Comparison of ENCODE assay signal across 1 cellular context in the genomic region with DNA sequence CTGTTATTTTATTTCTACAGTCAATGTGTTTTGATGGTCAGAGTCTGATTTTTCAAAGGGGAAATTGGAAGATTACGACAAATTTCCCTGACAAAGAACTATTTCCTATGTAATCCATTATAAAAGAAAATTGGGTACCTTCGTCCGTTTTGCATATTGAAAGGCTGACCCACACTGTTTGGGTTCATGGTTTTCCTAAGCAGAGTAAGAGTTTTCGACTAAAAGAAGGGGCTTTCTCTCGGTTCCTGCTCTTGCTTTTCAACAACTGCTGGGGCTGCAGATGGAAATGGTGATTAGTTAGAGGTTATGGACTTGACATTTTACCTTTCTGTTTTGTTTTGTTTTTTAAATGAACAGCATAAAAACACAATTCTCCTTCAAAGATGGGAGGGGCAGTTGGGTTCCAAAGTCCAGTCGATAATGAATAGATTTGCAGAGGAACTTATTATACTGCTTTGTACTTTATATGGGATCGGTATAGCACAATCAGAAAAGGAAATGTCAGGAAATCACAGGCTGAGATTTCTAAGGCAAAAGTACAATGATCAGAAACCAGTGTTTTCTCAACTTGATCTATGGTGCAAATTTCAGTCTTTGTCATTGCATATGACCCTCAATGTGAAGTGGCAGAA.
TF ChIP-seq lines count a peak whose summit lies in the region.

No MANE protein-coding gene starts in this region.

TF ChIP-seq in GM23338, 12 proteins besides CTCF, POLR2A, EP300 and RAD21 (continued from another document):
- TF ChIP-seq, protein P1, sequence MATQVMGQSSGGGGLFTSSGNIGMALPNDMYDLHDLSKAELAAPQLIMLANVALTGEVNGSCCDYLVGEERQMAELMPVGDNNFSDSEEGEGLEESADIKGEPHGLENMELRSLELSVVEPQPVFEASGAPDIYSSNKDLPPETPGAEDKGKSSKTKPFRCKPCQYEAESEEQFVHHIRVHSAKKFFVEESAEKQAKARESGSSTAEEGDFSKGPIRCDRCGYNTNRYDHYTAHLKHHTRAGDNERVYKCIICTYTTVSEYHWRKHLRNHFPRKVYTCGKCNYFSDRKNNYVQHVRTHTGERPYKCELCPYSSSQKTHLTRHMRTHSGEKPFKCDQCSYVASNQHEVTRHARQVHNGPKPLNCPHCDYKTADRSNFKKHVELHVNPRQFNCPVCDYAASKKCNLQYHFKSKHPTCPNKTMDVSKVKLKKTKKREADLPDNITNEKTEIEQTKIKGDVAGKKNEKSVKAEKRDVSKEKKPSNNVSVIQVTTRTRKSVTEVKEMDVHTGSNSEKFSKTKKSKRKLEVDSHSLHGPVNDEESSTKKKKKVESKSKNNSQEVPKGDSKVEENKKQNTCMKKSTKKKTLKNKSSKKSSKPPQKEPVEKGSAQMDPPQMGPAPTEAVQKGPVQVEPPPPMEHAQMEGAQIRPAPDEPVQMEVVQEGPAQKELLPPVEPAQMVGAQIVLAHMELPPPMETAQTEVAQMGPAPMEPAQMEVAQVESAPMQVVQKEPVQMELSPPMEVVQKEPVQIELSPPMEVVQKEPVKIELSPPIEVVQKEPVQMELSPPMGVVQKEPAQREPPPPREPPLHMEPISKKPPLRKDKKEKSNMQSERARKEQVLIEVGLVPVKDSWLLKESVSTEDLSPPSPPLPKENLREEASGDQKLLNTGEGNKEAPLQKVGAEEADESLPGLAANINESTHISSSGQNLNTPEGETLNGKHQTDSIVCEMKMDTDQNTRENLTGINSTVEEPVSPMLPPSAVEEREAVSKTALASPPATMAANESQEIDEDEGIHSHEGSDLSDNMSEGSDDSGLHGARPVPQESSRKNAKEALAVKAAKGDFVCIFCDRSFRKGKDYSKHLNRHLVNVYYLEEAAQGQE (IDR thresholded peaks at IDR 0.05; ENCODE audit: unreplicated experiment): no peak
- TF ChIP-seq POLR2AphosphoS5 (IDR thresholded peaks at IDR 0.05; ENCODE audit: low read depth): no peak
- no peak for TF ChIP-seq CREB1 (CRISPR knock-in tag; IDR thresholded peaks at IDR 0.05; ENCODE audit: low read depth)
TF ChIP-seq in GM23338: peak in this region for 0.
